ENCODE assay signal across 8 cellular contexts in genomic region chr3:195900426-195901355, GRCh38. TPM values are rescaled to one million over a fixed set of nuclear protein-coding genes. Genes with fewer than 3 reads are reported as not detected.
DNase-seq lines count a peak whose midpoint lies in the region; ATAC-seq and TF ChIP-seq lines count a peak whose summit lies in the region.

No MANE protein-coding gene starts in this region.

- TF ChIP-seq CTCF in neural crest cell (conservative IDR thresholded peaks at IDR 0.05) = no peak
- TF ChIP-seq CTCF in vagina (IDR thresholded peaks at IDR 0.05) = no peak

- H3K9me3 ChIP-seq in vagina = no peaks in the 10 kb centered on the region

- ATAC-seq in GM18867 (IDR thresholded peaks at IDR 0.05; ENCODE audit: unreplicated experiment) (peak; percentile 44), HG02981 (IDR thresholded peaks at IDR 0.05; ENCODE audit: unreplicated experiment) (peak; percentile 42)
- peak; percentile 20 for ATAC-seq in effector memory CD8-positive, alpha-beta T cell (replicated peaks)

- intact Hi-C loops in vagina (cut with DNase I) = no loop called here

- no peaks in the 10 kb centered on the region for H3K36me3 ChIP-seq in vagina

- peaks cover 67% of the 10 kb centered on the region for H3K4me1 Mint-ChIP-seq in T-helper 2 cell treated with Interferon-gamma antibody and Interleukin-4, amounts not matched to agents 5 μg/mL and 100 μg/mL, for 36 hours (ENCODE audit: low read depth)
- H3K4me1 Mint-ChIP-seq in effector memory CD8-positive, alpha-beta T cell (ENCODE audit: low read depth in 2 of 2) = peaks cover 38 to 67% of the 10 kb centered on the region in 2 donors
- H3K4me1 Mint-ChIP-seq in neural crest cell = peaks cover 47% of the 10 kb centered on the region

- TF ChIP-seq POLR2A in vagina (IDR thresholded peaks at IDR 0.05) = no peak

- peak overlapping the region; percentile 82 for H3K27ac Mint-ChIP-seq in T-helper 2 cell treated with Interferon-gamma antibody and Interleukin-4, amounts not matched to agents 5 μg/mL and 100 μg/mL, for 36 hours
- H3K27ac Mint-ChIP-seq in effector memory CD8-positive, alpha-beta T cell = peak overlapping the region in 1 of 2 donors; percentile 70
- peak overlapping the region; percentile 43 for H3K27ac Mint-ChIP-seq in neural crest cell (ENCODE audit: unreplicated experiment)

- H3K27ac ChIP-seq in vagina = no peak overlapping the region

- no peak overlapping the region for H3K4me3 ChIP-seq in vagina

- no peaks in the 10 kb centered on the region for H3K27me3 Mint-ChIP-seq in T-helper 2 cell treated with Interferon-gamma antibody and Interleukin-4, amounts not matched to agents 5 μg/mL and 100 μg/mL, for 36 hours (ENCODE audit: low read depth)
- no peaks in the 10 kb centered on the region for H3K27me3 Mint-ChIP-seq in effector memory CD8-positive, alpha-beta T cell
- H3K27me3 Mint-ChIP-seq in neural crest cell (ENCODE audit: low read depth) = peaks cover 4% of the 10 kb centered on the region

- no peaks in the 10 kb centered on the region for H3K27me3 ChIP-seq in vagina

- peaks cover 39% of the 10 kb centered on the region for H3K4me1 ChIP-seq in vagina

- peak overlapping the region; percentile 57 for H3K4me3 Mint-ChIP-seq in T-helper 2 cell treated with Interferon-gamma antibody and Interleukin-4, amounts not matched to agents 5 μg/mL and 100 μg/mL, for 36 hours
- peak overlapping the region in 1 of 2 donors; percentile 43 for H3K4me3 Mint-ChIP-seq in effector memory CD8-positive, alpha-beta T cell
- no peak overlapping the region for H3K4me3 Mint-ChIP-seq in neural crest cell

- H3K36me3 Mint-ChIP-seq in T-helper 2 cell treated with Interferon-gamma antibody and Interleukin-4, amounts not matched to agents 5 μg/mL and 100 μg/mL, for 36 hours (ENCODE audit: low read depth) = peaks cover 28% of the 10 kb centered on the region
- peaks cover 5% of the 10 kb centered on the region for H3K36me3 Mint-ChIP-seq in effector memory CD8-positive, alpha-beta T cell (ENCODE audit: insufficient read depth)
- H3K36me3 Mint-ChIP-seq in neural crest cell (ENCODE audit: low read depth) = no peaks in the 10 kb centered on the region

- DNase-seq in T-helper 2 cell treated with Interferon-gamma antibody and Interleukin-4, amounts not matched to agents 5 μg/mL and 100 μg/mL, for 36 hours (ENCODE audit: low spot score) = peak; percentile 42
- no peak for DNase-seq in effector memory CD8-positive, alpha-beta T cell
- DNase-seq in neural crest cell (ENCODE audit: low read depth, low spot score) (no peak), vagina (ENCODE audit: extremely low spot score in 2 of 2) (no peak), NCI-H2081 treated with DMSO at 0.1 percent for 48 hours (lab: John Stamatoyannopoulos, UW) (no peak), DMS 273 (lab: John Stamatoyannopoulos, UW; ENCODE audit: unreplicated experiment) (no peak)

- no peaks in the 10 kb centered on the region for H3K9me3 Mint-ChIP-seq in T-helper 2 cell treated with Interferon-gamma antibody and Interleukin-4, amounts not matched to agents 5 μg/mL and 100 μg/mL, for 36 hours
- no peaks in the 10 kb centered on the region for H3K9me3 Mint-ChIP-seq in effector memory CD8-positive, alpha-beta T cell
- no peaks in the 10 kb centered on the region for H3K9me3 Mint-ChIP-seq in neural crest cell

RNA-seq across cellular contexts. Expression of gene TNK2, which starts 7.7 kb away (rescaled TPM):
- total RNA-seq in neural crest cell = 46.3 and 54.9 TPM in 2 replicates
- total RNA-seq in vagina = 41.5 TPM
